In genomic region chr2:87693882-87694281, GRCh38 we compare ENCODE assay signal across 1 cellular context. TPM values are rescaled to one million over a fixed set of nuclear protein-coding genes. Genes with fewer than 3 reads are reported as not detected.
"Had no signal": no experiment of that assay in that cellular context is flagged by ENCODE, and none has a peak within 500 bp of the region (broad histone marks: within the 10 kb centered on the region; RNA-seq: fewer than 3 reads in every experiment).

No MANE protein-coding gene starts in this region.

RNA-seq across cellular contexts. Expression of gene PLGLB2, which starts 54.0 kb away (rescaled TPM):
- total RNA-seq: foreskin keratinocyte had no signal
